39 cellular contexts compared by ENCODE assay signal in genomic region chr21:27086630-27087029, GRCh38.
"Had no signal": no experiment of that assay in that cellular context is flagged by ENCODE, and none has a peak within 500 bp of the region (broad histone marks: within the 10 kb centered on the region; RNA-seq: fewer than 3 reads in every experiment).

No MANE protein-coding gene starts in this region.

- ATAC-seq: activated CD8-positive, alpha-beta T cell treated with anti-CD3 and anti-CD28 coated beads for 36 hours; activated naive CD8-positive, alpha-beta T cell treated with anti-CD3 and anti-CD28 coated beads, Interleukin-2, amount 50 U/mL, for 24 hours; activated T-cell treated with anti-CD3 and anti-CD28 coated beads, Interleukin-2, amount 50 U/mL, for 4 hours; activated T-cell treated with anti-CD3 and anti-CD28 coated beads, Interleukin-2, amount 50 U/mL, for 72 hours; activated T-helper 17 cell treated with anti-CD3 and anti-CD28 coated beads, Interleukin-2, amount 50 U/mL, for 72 hours had no signal

- H3K27ac ChIP-seq: ascending aorta, cardiac muscle cell, VCaP had no signal

- H3K27me3 ChIP-seq: ascending aorta, cardiac muscle cell had no signal

- H3K27me3 Mint-ChIP-seq: activated B cell treated with CpG ODN at 0.5 μM for 24 hours; activated CD4-positive, alpha-beta memory T cell treated with anti-CD3 and anti-CD28 coated beads for 36 hours; activated CD4-positive, alpha-beta T cell treated with anti-CD3 and anti-CD28 coated beads, Interleukin-2, amount 10 ng/mL, durations not matched to agents 24 days and 14 days; activated CD8-positive, alpha-beta T cell treated with anti-CD3 and anti-CD28 coated beads for 36 hours; activated naive CD4-positive, alpha-beta T cell treated with anti-CD3 and anti-CD28 coated beads, Interleukin-2, amount 50 U/mL, for 24 hours; activated naive CD8-positive, alpha-beta T cell; activated naive CD8-positive, alpha-beta T cell treated with anti-CD3 and anti-CD28 coated beads, Interleukin-2, amount 10 ng/mL, durations not matched to agents 7 days and 5 days; activated naive CD8-positive, alpha-beta T cell treated with anti-CD3 and anti-CD28 coated beads, Interleukin-2, amount 50 U/mL, for 24 hours; activated T-helper 17 cell treated with anti-CD3 and anti-CD28 coated beads, Interleukin-2, amount 50 U/mL, for 72 hours; brain; central memory CD8-positive, alpha-beta T cell had no signal

- H3K4me3 Mint-ChIP-seq: activated B cell treated with CpG ODN at 0.5 μM for 24 hours; activated CD4-positive, alpha-beta memory T cell treated with anti-CD3 and anti-CD28 coated beads for 36 hours; activated CD4-positive, alpha-beta T cell treated with anti-CD3 and anti-CD28 coated beads, Interleukin-2, amount 10 ng/mL, durations not matched to agents 24 days and 14 days; activated CD8-positive, alpha-beta T cell treated with anti-CD3 and anti-CD28 coated beads for 36 hours; activated naive CD4-positive, alpha-beta T cell treated with anti-CD3 and anti-CD28 coated beads for 36 hours; activated naive CD4-positive, alpha-beta T cell treated with anti-CD3 and anti-CD28 coated beads, Interleukin-2, amount 50 U/mL, for 24 hours; activated naive CD8-positive, alpha-beta T cell; activated naive CD8-positive, alpha-beta T cell treated with anti-CD3 and anti-CD28 coated beads, Interleukin-2, amount 10 ng/mL, durations not matched to agents 7 days and 5 days; activated naive CD8-positive, alpha-beta T cell treated with anti-CD3 and anti-CD28 coated beads, Interleukin-2, amount 50 U/mL, for 24 hours; activated T-cell treated with anti-CD3 and anti-CD28 coated beads, Interleukin-2, amount 50 U/mL, for 4 hours; activated T-cell treated with anti-CD3 and anti-CD28 coated beads, Interleukin-2, amount 50 U/mL, for 72 hours; activated T-helper 1 cell treated with anti-CD3 and anti-CD28 coated beads, Interleukin-12 subunit alpha, Interleukin-12 subunit beta, Interleukin-2, Interleukin-4 antibody, amounts not matched to agents 30 ng/mL and 10 ng/mL and 1 ng/mL, durations not matched to agents 14 hours and 24 hours and 36 hours; activated T-helper 17 cell treated with anti-CD3 and anti-CD28 coated beads, Interleukin-2, amount 50 U/mL, for 72 hours; brain; central memory CD8-positive, alpha-beta T cell; T-helper 1 cell treated with Interleukin-12 subunit alpha and Interleukin-12 subunit beta and Interleukin-4 antibody, amounts not matched to agents 30 μg/mL and 1 μg/mL, for 36 hours; T-helper 2 cell treated with Interferon-gamma antibody and Interleukin-4, amounts not matched to agents 5 μg/mL and 100 μg/mL, for 36 hours had no signal

- H3K27ac Mint-ChIP-seq: activated B cell treated with CpG ODN at 0.5 μM for 24 hours; activated CD4-positive, alpha-beta memory T cell treated with anti-CD3 and anti-CD28 coated beads for 36 hours; activated CD4-positive, alpha-beta T cell treated with anti-CD3 and anti-CD28 coated beads, Interleukin-2, amount 10 ng/mL, durations not matched to agents 24 days and 14 days; activated CD8-positive, alpha-beta T cell treated with anti-CD3 and anti-CD28 coated beads for 36 hours; activated naive CD4-positive, alpha-beta T cell treated with anti-CD3 and anti-CD28 coated beads for 36 hours; activated naive CD4-positive, alpha-beta T cell treated with anti-CD3 and anti-CD28 coated beads, Interleukin-2, amount 50 U/mL, for 24 hours; activated naive CD8-positive, alpha-beta T cell; activated naive CD8-positive, alpha-beta T cell treated with anti-CD3 and anti-CD28 coated beads, Interleukin-2, amount 10 ng/mL, durations not matched to agents 7 days and 5 days; activated naive CD8-positive, alpha-beta T cell treated with anti-CD3 and anti-CD28 coated beads, Interleukin-2, amount 50 U/mL, for 24 hours; activated T-cell treated with anti-CD3 and anti-CD28 coated beads, Interleukin-2, amount 50 U/mL, for 72 hours; activated T-helper 1 cell treated with anti-CD3 and anti-CD28 coated beads, Interleukin-12 subunit alpha, Interleukin-12 subunit beta, Interleukin-2, Interleukin-4 antibody, amounts not matched to agents 30 ng/mL and 10 ng/mL and 1 ng/mL, durations not matched to agents 14 hours and 24 hours and 36 hours; activated T-helper 17 cell treated with anti-CD3 and anti-CD28 coated beads, Interleukin-2, amount 50 U/mL, for 72 hours; brain; T-helper 1 cell treated with Interleukin-12 subunit alpha and Interleukin-12 subunit beta and Interleukin-4 antibody, amounts not matched to agents 30 μg/mL and 1 μg/mL, for 36 hours; T-helper 2 cell treated with Interferon-gamma antibody and Interleukin-4, amounts not matched to agents 5 μg/mL and 100 μg/mL, for 36 hours had no signal

- DNase-seq: activated B cell treated with CpG ODN at 0.5 μM for 24 hours; activated CD4-positive, alpha-beta memory T cell treated with anti-CD3 and anti-CD28 coated beads for 36 hours; activated CD4-positive, alpha-beta T cell treated with anti-CD3 and anti-CD28 coated beads for 4 hours; activated CD4-positive, alpha-beta T cell treated with anti-CD3 and anti-CD28 coated beads, Interleukin-2, amount 10 ng/mL, durations not matched to agents 24 days and 14 days; activated CD4-positive, alpha-beta T cell treated with anti-CD3 and anti-CD28 coated beads, Interleukin-2, amount 50 U/mL, for 1 hour; activated CD4-positive, alpha-beta T cell treated with anti-CD3 and anti-CD28 coated beads, Interleukin-2, amount 50 U/mL, for 4 hours; activated CD4-positive, CD25-positive, alpha-beta regulatory T cell treated with anti-CD3 and anti-CD28 coated beads, Interleukin-2, amount 50 U/mL, for 72 hours; activated CD8-positive, alpha-beta memory T cell treated with anti-CD3 and anti-CD28 coated beads, Interleukin-2, amount 50 U/mL, for 4 hours; activated CD8-positive, alpha-beta T cell treated with anti-CD3 and anti-CD28 coated beads for 36 hours; activated effector memory CD4-positive, alpha-beta T cell treated with anti-CD3 and anti-CD28 coated beads, Interleukin-2, amount 50 U/mL, for 16 hours; activated gamma-delta T cell treated with Interleukin-2 at 50 U/mL for 16 hours; activated naive CD4-positive, alpha-beta T cell; activated naive CD4-positive, alpha-beta T cell treated with anti-CD3 and anti-CD28 coated beads for 36 hours; activated naive CD8-positive, alpha-beta T cell treated with anti-CD3 and anti-CD28 coated beads, Interleukin-2, amount 10 ng/mL, durations not matched to agents 7 days and 5 days; activated naive CD8-positive, alpha-beta T cell treated with anti-CD3 and anti-CD28 coated beads, Interleukin-2, amount 50 U/mL, for 24 hours; activated T-cell treated with anti-CD3 and anti-CD28 coated beads for 4 hours; activated T-cell treated with anti-CD3 and anti-CD28 coated beads, Interleukin-2, amount 50 U/mL, for 1 hour; activated T-cell treated with anti-CD3 and anti-CD28 coated beads, Interleukin-2, amount 50 U/mL, for 4 hours; activated T-cell treated with anti-CD3 and anti-CD28 coated beads, Interleukin-2, amount 50 U/mL, for 72 hours; amygdala; anterior cingulate cortex; caudate nucleus; cerebellar nuclear complex; T-helper 1 cell; T-helper 2 cell; T-helper 9 cell had no signal

- H3K4me1 ChIP-seq: ascending aorta had no signal

- H3K4me3 ChIP-seq: ascending aorta, cardiac muscle cell had no signal

- H3K9me3 Mint-ChIP-seq: activated CD8-positive, alpha-beta T cell treated with anti-CD3 and anti-CD28 coated beads for 36 hours; activated naive CD4-positive, alpha-beta T cell treated with anti-CD3 and anti-CD28 coated beads, Interleukin-2, amount 50 U/mL, for 24 hours; activated T-cell treated with anti-CD3 and anti-CD28 coated beads, Interleukin-2, amount 50 U/mL, for 4 hours; brain had no signal

- FAIRE-seq: bronchial epithelial cell, TTC549 had no signal

- H3K36me3 ChIP-seq: ascending aorta, cardiac muscle cell had no signal

- H3K9me3 ChIP-seq: ascending aorta had no signal

- H3K36me3 Mint-ChIP-seq: activated CD4-positive, alpha-beta memory T cell treated with anti-CD3 and anti-CD28 coated beads for 36 hours; activated naive CD4-positive, alpha-beta T cell treated with anti-CD3 and anti-CD28 coated beads, Interleukin-2, amount 50 U/mL, for 24 hours; activated naive CD8-positive, alpha-beta T cell; activated naive CD8-positive, alpha-beta T cell treated with anti-CD3 and anti-CD28 coated beads, Interleukin-2, amount 10 ng/mL, durations not matched to agents 7 days and 5 days; brain had no signal

- H3K4me1 Mint-ChIP-seq: activated B cell treated with CpG ODN at 0.5 μM for 24 hours; activated CD4-positive, alpha-beta T cell treated with anti-CD3 and anti-CD28 coated beads, Interleukin-2, amount 10 ng/mL, durations not matched to agents 24 days and 14 days; activated naive CD4-positive, alpha-beta T cell treated with anti-CD3 and anti-CD28 coated beads, Interleukin-2, amount 50 U/mL, for 24 hours; activated naive CD8-positive, alpha-beta T cell treated with anti-CD3 and anti-CD28 coated beads, Interleukin-2, amount 10 ng/mL, durations not matched to agents 7 days and 5 days; activated naive CD8-positive, alpha-beta T cell treated with anti-CD3 and anti-CD28 coated beads, Interleukin-2, amount 50 U/mL, for 24 hours; activated T-helper 17 cell treated with anti-CD3 and anti-CD28 coated beads, Interleukin-2, amount 50 U/mL, for 72 hours; central memory CD8-positive, alpha-beta T cell had no signal
